Comparison of ENCODE assay signal across 29 cellular contexts in genomic region chr14:99169776-99170356, GRCh38.
DNase-seq lines count a peak whose midpoint lies in the region; ATAC-seq and TF ChIP-seq lines count a peak whose summit lies in the region.
"Had no signal": no experiment of that assay in that cellular context is flagged by ENCODE, and none has a peak within 500 bp of the region (broad histone marks: within the 10 kb centered on the region; RNA-seq: fewer than 3 reads in every experiment).

No MANE protein-coding gene starts in this region.

- no peaks in the 10 kb centered on the region for H3K27me3 Mint-ChIP-seq in activated naive CD4-positive, alpha-beta T cell treated with anti-CD3 and anti-CD28 coated beads for 36 hours (ENCODE audit: low read depth)
- H3K27me3 Mint-ChIP-seq in activated naive CD4-positive, alpha-beta T cell treated with anti-CD3 and anti-CD28 coated beads, Interleukin-2, amount 10 ng/mL, durations not matched to agents 7 days and 5 days = no peaks in the 10 kb centered on the region
- no peaks in the 10 kb centered on the region for H3K27me3 Mint-ChIP-seq in WTC11 (ENCODE audit: low read depth)
- H3K27me3 Mint-ChIP-seq: activated naive CD8-positive, alpha-beta T cell treated with anti-CD3 and anti-CD28 coated beads, Interleukin-2, amount 10 ng/mL, durations not matched to agents 7 days and 5 days; B cell had no signal

- POLR2A ChIA-PET in WTC11 (lab: Charles Lee) (no interaction called here), A673 (lab: Charles Lee; ENCODE audit: low non-redundant PET) (no interaction called here)

- DNase-seq in activated naive CD4-positive, alpha-beta T cell treated with anti-CD3 and anti-CD28 coated beads for 36 hours = no peak
- no peak for DNase-seq in activated naive CD4-positive, alpha-beta T cell treated with anti-CD3 and anti-CD28 coated beads, Interleukin-2, amount 10 ng/mL, durations not matched to agents 7 days and 5 days
- DNase-seq in WTC11 (ENCODE audit: low spot score) (no peak), iPS DF 4.7 (ENCODE audit: extremely low read depth, low spot score) (peak; percentile 19), sigmoid colon (peak; percentile 20), GM20000 (ENCODE audit: low spot score) (no peak), A673 (ENCODE audit: low spot score) (no peak), spleen (no peak)
- DNase-seq: ACHN; activated CD4-positive, CD25-positive, alpha-beta regulatory T cell treated with anti-CD3 and anti-CD28 coated beads, Interleukin-2, amount 50 U/mL, for 72 hours; activated naive CD8-positive, alpha-beta T cell treated with anti-CD3 and anti-CD28 coated beads, Interleukin-2, amount 10 ng/mL, durations not matched to agents 7 days and 5 days; effector CD4-positive, alpha-beta T cell; Karpas-422; NCI-H1417; NCI-H2029 treated with DMSO at 0.1 percent for 48 hours; NCI-H2227 treated with DMSO at 0.1 percent for 48 hours; NCI-H526; NK-92 treated with Interleukin-12 subunit alpha and Interleukin-12 subunit beta, amount 100 ng/mL, for 24 hours; nucleus accumbens; psoas muscle; SK-N-SH; stimulated activated CD4-positive, alpha-beta T cell treated with anti-CD3 and anti-CD28 coated beads, Interleukin-4, amount 100 ng/mL, for 24 hours; transverse colon had no signal

- H3K9me3 ChIP-seq in sigmoid colon = no peaks in the 10 kb centered on the region
- no peaks in the 10 kb centered on the region for H3K9me3 ChIP-seq in A673 (ENCODE audit: low read depth, low read length, poor library complexity, severe bottlenecking)
- H3K9me3 ChIP-seq in spleen = peaks cover 0 to 9% (median 0%) of the 10 kb centered on the region in 8 donors
- H3K9me3 ChIP-seq: ascending aorta, HAP-1, psoas muscle, SK-N-SH, transverse colon had no signal

- H3K4me3 ChIP-seq in sigmoid colon (no peak overlapping the region), A673 (ENCODE audit: low read depth, low read length, poor library complexity, severe bottlenecking) (no peak overlapping the region), spleen (no peak overlapping the region)
- H3K4me3 ChIP-seq: ascending aorta, HAP-1, hepatocyte, psoas muscle, transverse colon had no signal

- CTCF ChIA-PET in activated naive CD4-positive, alpha-beta T cell treated with anti-CD3 and anti-CD28 coated beads for 36 hours (lab: Charles Lee) = no interaction called here
- CTCF ChIA-PET in activated naive CD4-positive, alpha-beta T cell treated with anti-CD3 and anti-CD28 coated beads, Interleukin-2, amount 10 ng/mL, durations not matched to agents 7 days and 5 days (lab: Charles Lee) = no interaction called here
- CTCF ChIA-PET in WTC11 (lab: Charles Lee) (interaction anchor here (0.5 to 0.9 kb wide), 2 partner anchors 26 to 107 kb away, joined by 3 read pairs; no protein-coding TSS in a partner anchor), A673 (lab: Charles Lee) (no interaction called here)

- no peak for TF ChIP-seq EP300 in sigmoid colon (IDR thresholded peaks at IDR 0.05)

- H3K4me3 Mint-ChIP-seq in activated naive CD4-positive, alpha-beta T cell treated with anti-CD3 and anti-CD28 coated beads for 36 hours = no peak overlapping the region
- no peak overlapping the region for H3K4me3 Mint-ChIP-seq in activated naive CD4-positive, alpha-beta T cell treated with anti-CD3 and anti-CD28 coated beads, Interleukin-2, amount 10 ng/mL, durations not matched to agents 7 days and 5 days
- no peak overlapping the region for H3K4me3 Mint-ChIP-seq in WTC11
- H3K4me3 Mint-ChIP-seq: activated naive CD8-positive, alpha-beta T cell treated with anti-CD3 and anti-CD28 coated beads, Interleukin-2, amount 10 ng/mL, durations not matched to agents 7 days and 5 days; B cell had no signal

- H3K27me3 ChIP-seq in sigmoid colon (no peaks in the 10 kb centered on the region), A673 (replicated peaks; ENCODE audit: insufficient read depth, low read depth, low read length, poor library complexity) (no peaks in the 10 kb centered on the region), spleen (replicated peaks in 1 of 7) (no peaks in the 10 kb centered on the region)
- H3K27me3 ChIP-seq: ascending aorta, hepatocyte, transverse colon had no signal

- H3K36me3 ChIP-seq in sigmoid colon (no peaks in the 10 kb centered on the region), A673 (ENCODE audit: insufficient read depth, low read length, poor library complexity, severe bottlenecking) (peaks cover 40% of the 10 kb centered on the region), spleen (peaks cover 0 to 11% (median 2%) of the 10 kb centered on the region in 6 donors)
- H3K36me3 ChIP-seq: ascending aorta, HAP-1, transverse colon had no signal

- peaks cover 25% of the 10 kb centered on the region for H3K36me3 Mint-ChIP-seq in activated naive CD4-positive, alpha-beta T cell treated with anti-CD3 and anti-CD28 coated beads for 36 hours (ENCODE audit: low read depth)
- H3K36me3 Mint-ChIP-seq in activated naive CD4-positive, alpha-beta T cell treated with anti-CD3 and anti-CD28 coated beads, Interleukin-2, amount 10 ng/mL, durations not matched to agents 7 days and 5 days = peaks cover 57% of the 10 kb centered on the region
- H3K36me3 Mint-ChIP-seq in WTC11 = peaks cover 3% of the 10 kb centered on the region; the same call in 1 of the 2 replicates

- no TSS peak for BruUV-seq in A673 (replicated peaks; lab: Mats Ljungman, UMichigan)

- intact Hi-C loops in activated naive CD4-positive, alpha-beta T cell treated with anti-CD3 and anti-CD28 coated beads for 36 hours (cut with micrococcal nuclease) = no loop called here
- intact Hi-C loops in sigmoid colon (cut with DNase I) = no loop called here
- intact Hi-C loops in A673 (cut with micrococcal nuclease; ENCODE audit: unreplicated experiment) = no loop called here
- intact Hi-C loops in spleen (cut with DNase I; ENCODE audit: low total_unique reads) = no loop called here

- TF ChIP-seq POLR2A in sigmoid colon (IDR thresholded peaks at IDR 0.05) (no peak), spleen (IDR thresholded peaks at IDR 0.05) (no peak)

- H3K27ac Mint-ChIP-seq in activated naive CD4-positive, alpha-beta T cell treated with anti-CD3 and anti-CD28 coated beads for 36 hours = peak overlapping the region; percentile 53
- no peak overlapping the region for H3K27ac Mint-ChIP-seq in activated naive CD4-positive, alpha-beta T cell treated with anti-CD3 and anti-CD28 coated beads, Interleukin-2, amount 10 ng/mL, durations not matched to agents 7 days and 5 days
- H3K27ac Mint-ChIP-seq in WTC11 = no peak overlapping the region; the same call in 1 of the 2 replicates
- H3K27ac Mint-ChIP-seq: activated naive CD8-positive, alpha-beta T cell treated with anti-CD3 and anti-CD28 coated beads, Interleukin-2, amount 10 ng/mL, durations not matched to agents 7 days and 5 days; B cell had no signal

- H3K4me1 ChIP-seq in sigmoid colon (no peaks in the 10 kb centered on the region), A673 (ENCODE audit: insufficient read depth, low read length, poor library complexity, severe bottlenecking) (no peaks in the 10 kb centered on the region), spleen (no peaks in the 10 kb centered on the region)
- H3K4me1 ChIP-seq: ascending aorta, psoas muscle, transverse colon had no signal

- WGBS in sigmoid colon, 2 donors = 84 to 92% methylated on average over 7 of the region's 7 CpGs
- 73 to 81% (median 80%) methylated on average over 7 of the region's 7 CpGs for WGBS in spleen, 5 donors

- H3K9me3 Mint-ChIP-seq in activated naive CD4-positive, alpha-beta T cell treated with anti-CD3 and anti-CD28 coated beads for 36 hours = peaks cover 9% of the 10 kb centered on the region
- H3K9me3 Mint-ChIP-seq in activated naive CD4-positive, alpha-beta T cell treated with anti-CD3 and anti-CD28 coated beads, Interleukin-2, amount 10 ng/mL, durations not matched to agents 7 days and 5 days = peaks cover 5% of the 10 kb centered on the region
- peaks cover 4% of the 10 kb centered on the region; the same call in 1 of the 2 replicates for H3K9me3 Mint-ChIP-seq in WTC11
- H3K9me3 Mint-ChIP-seq: activated naive CD8-positive, alpha-beta T cell treated with anti-CD3 and anti-CD28 coated beads, Interleukin-2, amount 10 ng/mL, durations not matched to agents 7 days and 5 days had no signal

- peak; percentile 43 for ATAC-seq in WTC11
- ATAC-seq: left lobe of liver, psoas muscle had no signal

- H3K4me1 Mint-ChIP-seq in activated naive CD4-positive, alpha-beta T cell treated with anti-CD3 and anti-CD28 coated beads for 36 hours (ENCODE audit: low read depth) = peaks cover 16% of the 10 kb centered on the region
- no peaks in the 10 kb centered on the region for H3K4me1 Mint-ChIP-seq in activated naive CD4-positive, alpha-beta T cell treated with anti-CD3 and anti-CD28 coated beads, Interleukin-2, amount 10 ng/mL, durations not matched to agents 7 days and 5 days
- H3K4me1 Mint-ChIP-seq in WTC11 = peaks cover 41% of the 10 kb centered on the region
- H3K4me1 Mint-ChIP-seq: B cell had no signal

- no peak for TF ChIP-seq CTCF in WTC11 (IDR thresholded peaks at IDR 0.05)
- TF ChIP-seq CTCF in sigmoid colon (IDR thresholded peaks at IDR 0.05) = no peak
- TF ChIP-seq CTCF in GM20000 (IDR thresholded peaks at IDR 0.05; ENCODE audit: extremely low read depth, missing control alignments) = no peak
- no peak for TF ChIP-seq CTCF in A673 (conservative IDR thresholded peaks at IDR 0.05; ENCODE audit: low read depth, low read length)
- no peak for TF ChIP-seq CTCF in spleen (IDR thresholded peaks at IDR 0.05 in 8 of 11, conservative IDR thresholded peaks at IDR 0.05 in 3 of 11)

- H3K27ac ChIP-seq in sigmoid colon = no peak overlapping the region
- no peak overlapping the region for H3K27ac ChIP-seq in A673 (ENCODE audit: low read depth, low read length, poor library complexity, severe bottlenecking)
- no peak overlapping the region for H3K27ac ChIP-seq in spleen
- H3K27ac ChIP-seq: ascending aorta, epithelial cell of prostate, hepatocyte, psoas muscle, transverse colon had no signal

TF ChIP-seq in WTC11, 78 proteins besides CTCF, POLR2A, EP300 and RAD21 (continues in another document):
- peak; percentile 83 for TF ChIP-seq ZNF423 (CRISPR knock-in tag; IDR thresholded peaks at IDR 0.05)

Comparison
In these comparisons a context has a peak if more than half of its experiments do, and no peak if none do; other contexts are left out.
1. DNase-seq: peak in iPS DF 4.7 (single experiment) and sigmoid colon (single experiment); none in activated naive CD4-positive, alpha-beta T cell treated with anti-CD3 and anti-CD28 coated beads for 36 hours (single experiment), activated naive CD4-positive, alpha-beta T cell treated with anti-CD3 and anti-CD28 coated beads, Interleukin-2, amount 10 ng/mL, durations not matched to agents 7 days and 5 days (single experiment), WTC11 (single experiment), GM20000 (single experiment), A673 (single experiment) and spleen (single experiment).